Comparison of ENCODE assay signal across 8 cellular contexts in the genomic region with DNA sequence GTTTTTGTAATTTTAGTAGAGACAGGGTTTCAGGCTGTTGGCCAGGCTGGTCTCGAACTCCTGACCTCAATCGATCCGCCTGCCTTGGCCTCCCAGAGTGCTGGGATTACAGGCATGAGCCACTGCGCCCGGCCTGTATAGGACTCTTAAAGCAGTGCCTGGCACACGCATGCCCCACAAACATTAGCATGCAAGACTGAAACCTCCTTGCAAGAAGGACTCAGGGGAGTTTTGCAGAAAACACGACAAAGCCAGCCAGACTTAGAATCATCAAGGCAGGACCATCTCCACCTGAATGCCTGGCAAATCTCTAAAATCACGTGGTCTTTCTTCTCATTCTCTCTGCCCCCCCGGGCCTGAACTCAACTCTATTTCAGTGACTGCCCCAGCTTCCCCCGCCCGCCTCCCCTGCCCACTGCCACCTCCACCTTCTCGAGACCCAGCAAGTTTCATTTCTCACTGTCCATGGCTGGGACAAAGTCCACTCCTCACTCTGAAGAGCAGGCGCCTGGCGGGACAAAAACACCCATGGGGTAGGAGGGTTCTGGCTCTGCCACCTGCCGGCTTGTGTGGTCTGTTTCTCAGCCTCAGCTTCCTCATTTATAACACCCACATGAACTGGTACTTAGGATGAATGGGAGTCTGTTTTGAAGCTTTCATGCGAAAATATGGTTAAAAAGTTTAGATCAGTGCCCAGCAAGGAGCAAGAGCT. TPM values are rescaled to one million over a fixed set of nuclear protein-coding genes. Genes with fewer than 3 reads are reported as not detected.
DNase-seq lines count a peak whose midpoint lies in the region; ATAC-seq, FAIRE-seq and TF ChIP-seq lines count a peak whose summit lies in the region.

No MANE protein-coding gene starts in this region.

- FAIRE-seq in A549 (lab: Jason Lieb, UNC): no peak

- H3K4me2 ChIP-seq in A549: peak overlapping the region; percentile 88

- CTCF ChIA-PET in A549 (lab: Yijun Ruan, JAX): interaction anchor here (0.6 to 2.8 kb wide), 5 partner anchors 12 to 677 kb away, joined by 3 to 15 read pairs (median 3); no protein-coding TSS in a partner anchor

- H3K27ac ChIP-seq in A549: peak overlapping the region; percentile 26 to 50; a peak in 3 of 6 replicates
- H3K27ac ChIP-seq in VCaP: peak overlapping the region; percentile 86
- no peak overlapping the region for H3K27ac ChIP-seq in left lung
- H3K27ac ChIP-seq in uterus: no peak overlapping the region

- ATAC-seq in A549 (0 out of 6 replicates have a peak, but pooled peaks of 1 of the 2 experiments have one; percentile 22), left lung (peak; percentile 5), GM21619 (IDR thresholded peaks at IDR 0.05; ENCODE audit: unreplicated experiment) (no peak), GM21423 (IDR thresholded peaks at IDR 0.05; ENCODE audit: unreplicated experiment) (no peak)

- H3K4me3 ChIP-seq in A549 (no peak overlapping the region), GM12875 (ENCODE audit: low read depth, low read length) (peak overlapping the region; percentile 40), left lung (peak overlapping the region in 1 of 2 donors; percentile 93), uterus (no peak overlapping the region)

- DNase-seq in A549 (ENCODE audit: low read depth in 1 of 2, low spot score in 1 of 2): no peak
- no peak for DNase-seq in left lung
- no peak for DNase-seq in NCI-H446 treated with DMSO at 0.1 percent for 48 hours (lab: John Stamatoyannopoulos, UW)
- DNase-seq in uterus: no peak

- TF ChIP-seq EP300 in A549 (IDR thresholded peaks at IDR 0.05): no peak

- H3K27me3 ChIP-seq in left lung: no peaks in the 10 kb centered on the region
- H3K27me3 ChIP-seq in uterus: no peaks in the 10 kb centered on the region

- no peaks in the 10 kb centered on the region for H3K9me3 ChIP-seq in A549
- no peaks in the 10 kb centered on the region for H3K9me3 ChIP-seq in left lung
- no peaks in the 10 kb centered on the region for H3K9me3 ChIP-seq in uterus

- no peak for TF ChIP-seq POLR2A in A549 (IDR thresholded peaks at IDR 0.05; ENCODE audit: low read length)
- TF ChIP-seq POLR2A in uterus (IDR thresholded peaks at IDR 0.05): no peak

- WGBS in A549 (ENCODE audit: missing lambda C conversion rate): 66% methylated on average over 13 of the region's 16 CpGs

- no peak for TF ChIP-seq RAD21 in A549 (conservative IDR thresholded peaks at IDR 0.05 in 1 of 2, IDR thresholded peaks at IDR 0.05 in 1 of 2)

- H3K36me3 ChIP-seq in left lung (peaks cover 0 to 8% of the 10 kb centered on the region in 2 donors), uterus (no peaks in the 10 kb centered on the region)

- peaks cover 19% of the 10 kb centered on the region for H3K4me1 ChIP-seq in A549
- H3K4me1 ChIP-seq in left lung: peaks cover 10 to 34% of the 10 kb centered on the region in 2 donors
- no peaks in the 10 kb centered on the region for H3K4me1 ChIP-seq in uterus

- POLR2A ChIA-PET in A549 (lab: Yijun Ruan, JAX): no interaction called here

- TF ChIP-seq CTCF in A549 (IDR thresholded peaks at IDR 0.05) (no peak), GM12875 (IDR thresholded peaks at IDR 0.05; ENCODE audit: borderline replicate concordance, insufficient read depth, low read depth, low read length) (no peak), VCaP (conservative IDR thresholded peaks at IDR 0.05) (no peak), left lung (IDR thresholded peaks at IDR 0.05) (no peak), uterus (IDR thresholded peaks at IDR 0.05) (no peak)

- intact Hi-C loops in left lung (cut with DNase I) (no loop called here), uterus (cut with DNase I; ENCODE audit: low total_unique reads) (no loop called here)

TF ChIP-seq in A549, 52 proteins besides CTCF, POLR2A, EP300 and RAD21:
- TF ChIP-seq ZC3H11A (IDR thresholded peaks at IDR 0.05) (no peak), KDM5A (IDR thresholded peaks at IDR 0.05) (no peak), MAZ (IDR thresholded peaks at IDR 0.05; ENCODE audit: borderline replicate concordance, low read depth, low read length) (no peak), MAFK (IDR thresholded peaks at IDR 0.05; ENCODE audit: partially characterized antibody) (no peak), SREBF2 (IDR thresholded peaks at IDR 0.05) (no peak), HMGXB4 (CRISPR knock-in tag; IDR thresholded peaks at IDR 0.05; ENCODE audit: borderline replicate concordance) (no peak), HDAC2 (IDR thresholded peaks at IDR 0.05) (no peak), RARB (CRISPR knock-in tag; IDR thresholded peaks at IDR 0.05) (no peak)
- TF ChIP-seq, protein P1, sequence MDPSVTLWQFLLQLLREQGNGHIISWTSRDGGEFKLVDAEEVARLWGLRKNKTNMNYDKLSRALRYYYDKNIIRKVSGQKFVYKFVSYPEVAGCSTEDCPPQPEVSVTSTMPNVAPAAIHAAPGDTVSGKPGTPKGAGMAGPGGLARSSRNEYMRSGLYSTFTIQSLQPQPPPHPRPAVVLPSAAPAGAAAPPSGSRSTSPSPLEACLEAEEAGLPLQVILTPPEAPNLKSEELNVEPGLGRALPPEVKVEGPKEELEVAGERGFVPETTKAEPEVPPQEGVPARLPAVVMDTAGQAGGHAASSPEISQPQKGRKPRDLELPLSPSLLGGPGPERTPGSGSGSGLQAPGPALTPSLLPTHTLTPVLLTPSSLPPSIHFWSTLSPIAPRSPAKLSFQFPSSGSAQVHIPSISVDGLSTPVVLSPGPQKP (IDR thresholded peaks at IDR 0.05; ENCODE audit: low read depth, low read length): no peak

RNA-seq across cellular contexts. Expression of gene TICAM1, which starts 2.4 kb away (rescaled TPM):
- polyA plus RNA-seq in A549 (2011; rRNA removed): 0.78 and 2.0 TPM in 2 replicates
- polyA plus RNA-seq in A549 (2012; cell fraction: cytosol; rRNA removed): 1.2 and 2.2 TPM in 2 replicates
- 2.6 and 3.8 TPM in 2 replicates for polyA plus RNA-seq in A549 (2012; cell fraction: nucleus; rRNA removed)
- 3.8 to 4.0 TPM (median 3.9 TPM) in 3 replicates for polyA plus RNA-seq in A549 (2017; fragmentation: RNase III; extraction: RNeasy Plus Mini Kit Qiagen cat#74134 plus additional on column Dnase treatment)
- 0.92 and 0.95 TPM in 2 replicates for polyA minus RNA-seq in A549 (2011; rRNA and poly(A)+ RNA removed)
- total RNA-seq in left lung: 10 to 100 TPM; 14.6 TPM
- total RNA-seq in uterus: 10 to 100 TPM in 1 of 4 donors, 1 to 10 TPM in 2, under 1 TPM in 1; under 0.01 to 13.0 (median 2.3) TPM

RNA-seq across cellular contexts. Expression of gene FEM1A, which starts 37.6 kb away (rescaled TPM):
- polyA plus RNA-seq in A549 (2011; rRNA removed) (3.2 and 3.5 TPM in 2 replicates), A549 (2017; fragmentation: RNase III; extraction: RNeasy Plus Mini Kit Qiagen cat#74134 plus additional on column Dnase treatment) (4.0 to 4.1 TPM (median 4.0 TPM) in 3 replicates)
- polyA plus RNA-seq in A549 (2012; cell fraction: cytosol; rRNA removed): 2.9 and 4.1 TPM in 2 replicates
- polyA plus RNA-seq in A549 (2012; cell fraction: nucleus; rRNA removed): 2.7 and 3.7 TPM in 2 replicates
- polyA minus RNA-seq in A549 (2011; rRNA and poly(A)+ RNA removed): 7.4 and 8.9 TPM in 2 replicates
- total RNA-seq in left lung (10 to 100 TPM in 1 of 2 donors, 1 to 10 TPM in 1; 9.9 to 14.2 TPM), uterus (10 to 100 TPM in 3 of 4 donors, 1 to 10 TPM in 1; 9.4 to 12.4 (median 10.6) TPM)

RNA-seq across cellular contexts. Expression of gene PLIN3, which starts 38.3 kb away (rescaled TPM):
- polyA plus RNA-seq in A549 (2011; rRNA removed) (28.4 and 30.1 TPM in 2 replicates), A549 (2017; fragmentation: RNase III; extraction: RNeasy Plus Mini Kit Qiagen cat#74134 plus additional on column Dnase treatment) (75.7 to 84.3 TPM (median 83.7 TPM) in 3 replicates)
- polyA plus RNA-seq in A549 (2012; cell fraction: cytosol; rRNA removed): 55.0 and 76.6 TPM in 2 replicates
- 51.8 and 74.5 TPM in 2 replicates for polyA plus RNA-seq in A549 (2012; cell fraction: nucleus; rRNA removed)
- polyA minus RNA-seq in A549 (2011; rRNA and poly(A)+ RNA removed): 21.9 and 43.8 TPM in 2 replicates
- total RNA-seq in left lung (10 to 100 TPM; 51.4 to 71.7 TPM), uterus (10 to 100 TPM; 18.7 to 60.8 (median 27.9) TPM)

Comparison
In these comparisons a context has a peak if more than half of its experiments do, and no peak if none do; other contexts are left out.
1. H3K27ac ChIP-seq: peak in A549 (2 of 2) and VCaP (single experiment); none in left lung (0 of 2) and uterus (0 of 2).